Comparison of ENCODE assay signal across 1 cellular context in the genomic region with DNA sequence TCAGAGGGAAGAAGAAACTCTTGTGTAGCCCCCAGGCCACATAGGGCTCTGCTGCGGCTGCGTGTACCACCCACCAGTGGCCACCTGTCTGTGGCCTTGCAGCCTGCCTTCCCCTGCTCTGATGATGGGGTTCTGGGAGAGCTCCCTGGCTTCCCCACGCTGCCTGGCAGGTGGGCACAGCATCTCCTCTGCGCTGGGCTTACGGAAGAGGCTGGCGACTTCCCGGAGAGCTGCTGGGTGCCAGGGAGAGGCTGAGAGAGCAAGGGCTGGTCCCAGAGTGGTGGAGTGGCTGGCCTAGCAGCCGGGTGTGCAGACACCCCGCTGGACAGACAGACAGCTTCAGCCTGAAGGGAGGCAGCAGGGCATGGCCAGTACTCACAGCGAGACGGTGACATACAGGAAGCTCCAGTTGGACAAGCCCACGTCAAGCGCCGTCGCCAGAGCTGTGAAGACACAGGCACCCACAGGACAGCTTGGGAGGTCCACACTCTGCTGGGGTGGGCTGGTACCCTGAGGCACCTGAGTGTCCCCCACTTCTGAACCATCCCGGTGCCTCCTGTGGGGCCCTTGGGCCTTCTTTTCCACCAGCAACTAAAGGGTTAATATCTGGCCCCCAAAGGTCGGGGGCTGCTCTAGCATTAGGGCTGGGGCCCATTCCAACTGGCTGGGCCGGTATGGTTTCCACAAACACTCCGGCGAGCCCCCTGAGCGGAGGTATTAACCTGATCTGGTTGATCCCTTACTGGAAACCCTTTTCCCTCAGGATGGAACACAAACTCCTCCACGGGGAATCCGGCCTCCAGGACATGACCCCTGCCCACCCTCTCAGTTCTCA.
TF ChIP-seq lines count a peak whose summit lies in the region.

No MANE protein-coding gene starts in this region.

TF ChIP-seq in HepG2, 621 proteins besides CTCF, POLR2A, EP300 and RAD21 (continues in another document):
- TF ChIP-seq AGO2 (optimal IDR thresholded peaks at IDR 0.05; ENCODE audit: low read depth, low read length) = peak; percentile 91
- TF ChIP-seq, protein P1, sequence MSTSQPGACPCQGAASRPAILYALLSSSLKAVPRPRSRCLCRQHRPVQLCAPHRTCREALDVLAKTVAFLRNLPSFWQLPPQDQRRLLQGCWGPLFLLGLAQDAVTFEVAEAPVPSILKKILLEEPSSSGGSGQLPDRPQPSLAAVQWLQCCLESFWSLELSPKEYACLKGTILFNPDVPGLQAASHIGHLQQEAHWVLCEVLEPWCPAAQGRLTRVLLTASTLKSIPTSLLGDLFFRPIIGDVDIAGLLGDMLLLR (CRISPR knock-in tag; IDR thresholded peaks at IDR 0.05) = 0 out of 2 replicates have a peak, but pooled peaks have one; percentile 62
- TF ChIP-seq, protein P2, sequence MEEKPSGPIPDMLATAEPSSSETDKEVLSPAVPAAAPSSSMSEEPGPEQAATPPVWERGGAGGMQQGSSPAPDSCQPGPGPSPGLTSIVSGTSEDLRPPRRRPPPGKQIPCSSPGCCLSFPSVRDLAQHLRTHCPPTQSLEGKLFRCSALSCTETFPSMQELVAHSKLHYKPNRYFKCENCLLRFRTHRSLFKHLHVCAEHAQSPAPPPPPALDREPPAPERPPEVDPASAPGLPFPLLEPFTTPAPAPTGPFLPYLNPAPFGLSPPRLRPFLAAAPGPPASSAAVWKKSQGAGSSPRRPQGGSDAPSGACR (CRISPR knock-in tag; IDR thresholded peaks at IDR 0.05) = no peak
- TF ChIP-seq ZNF335 (CRISPR knock-in tag; IDR thresholded peaks at IDR 0.05) = no peak
- TF ChIP-seq, protein P3, sequence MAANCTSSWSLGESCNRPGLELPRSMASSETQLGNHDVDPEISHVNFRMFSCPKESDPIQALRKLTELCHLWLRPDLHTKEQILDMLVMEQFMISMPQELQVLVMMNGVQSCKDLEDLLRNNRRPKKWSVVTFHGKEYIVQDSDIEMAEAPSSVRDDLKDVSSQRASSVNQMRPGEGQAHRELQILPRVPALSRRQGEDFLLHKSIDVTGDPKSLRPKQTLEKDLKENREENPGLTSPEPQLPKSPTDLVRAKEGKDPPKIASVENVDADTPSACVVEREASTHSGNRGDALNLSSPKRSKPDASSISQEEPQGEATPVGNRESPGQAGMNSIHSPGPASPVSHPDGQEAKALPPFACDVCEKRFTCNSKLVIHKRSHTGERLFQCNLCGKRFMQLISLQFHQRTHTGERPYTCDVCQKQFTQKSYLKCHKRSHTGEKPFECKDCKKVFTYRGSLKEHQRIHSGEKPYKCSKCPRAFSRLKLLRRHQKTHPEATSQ (CRISPR knock-in tag; IDR thresholded peaks at IDR 0.05; ENCODE audit: borderline replicate concordance) = no peak
- TF ChIP-seq SIN3A (IDR thresholded peaks at IDR 0.05; ENCODE audit: borderline replicate concordance, low read depth, low read length) = no peak
- TF ChIP-seq, protein P4, sequence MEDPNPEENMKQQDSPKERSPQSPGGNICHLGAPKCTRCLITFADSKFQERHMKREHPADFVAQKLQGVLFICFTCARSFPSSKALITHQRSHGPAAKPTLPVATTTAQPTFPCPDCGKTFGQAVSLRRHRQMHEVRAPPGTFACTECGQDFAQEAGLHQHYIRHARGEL (CRISPR knock-in tag; IDR thresholded peaks at IDR 0.05) = 0 out of 2 replicates have a peak, but pooled peaks have one; percentile 42
- no peak for TF ChIP-seq ZNF782 (CRISPR knock-in tag; IDR thresholded peaks at IDR 0.05; ENCODE audit: borderline replicate concordance)
- no peak for TF ChIP-seq FOXP1 (IDR thresholded peaks at IDR 0.05)
- no peak for TF ChIP-seq FOXP1 (CRISPR knock-in tag; IDR thresholded peaks at IDR 0.05)
- no peak for TF ChIP-seq ZNF33A (CRISPR knock-in tag; IDR thresholded peaks at IDR 0.05; ENCODE audit: borderline replicate concordance)
- no peak for TF ChIP-seq HOXA5 (CRISPR knock-in tag; IDR thresholded peaks at IDR 0.05)
- TF ChIP-seq ZNF317 (CRISPR knock-in tag; IDR thresholded peaks at IDR 0.05) = no peak
- TF ChIP-seq ZMYM3 (CRISPR knock-in tag; IDR thresholded peaks at IDR 0.05) = no peak
- TF ChIP-seq, protein P5, sequence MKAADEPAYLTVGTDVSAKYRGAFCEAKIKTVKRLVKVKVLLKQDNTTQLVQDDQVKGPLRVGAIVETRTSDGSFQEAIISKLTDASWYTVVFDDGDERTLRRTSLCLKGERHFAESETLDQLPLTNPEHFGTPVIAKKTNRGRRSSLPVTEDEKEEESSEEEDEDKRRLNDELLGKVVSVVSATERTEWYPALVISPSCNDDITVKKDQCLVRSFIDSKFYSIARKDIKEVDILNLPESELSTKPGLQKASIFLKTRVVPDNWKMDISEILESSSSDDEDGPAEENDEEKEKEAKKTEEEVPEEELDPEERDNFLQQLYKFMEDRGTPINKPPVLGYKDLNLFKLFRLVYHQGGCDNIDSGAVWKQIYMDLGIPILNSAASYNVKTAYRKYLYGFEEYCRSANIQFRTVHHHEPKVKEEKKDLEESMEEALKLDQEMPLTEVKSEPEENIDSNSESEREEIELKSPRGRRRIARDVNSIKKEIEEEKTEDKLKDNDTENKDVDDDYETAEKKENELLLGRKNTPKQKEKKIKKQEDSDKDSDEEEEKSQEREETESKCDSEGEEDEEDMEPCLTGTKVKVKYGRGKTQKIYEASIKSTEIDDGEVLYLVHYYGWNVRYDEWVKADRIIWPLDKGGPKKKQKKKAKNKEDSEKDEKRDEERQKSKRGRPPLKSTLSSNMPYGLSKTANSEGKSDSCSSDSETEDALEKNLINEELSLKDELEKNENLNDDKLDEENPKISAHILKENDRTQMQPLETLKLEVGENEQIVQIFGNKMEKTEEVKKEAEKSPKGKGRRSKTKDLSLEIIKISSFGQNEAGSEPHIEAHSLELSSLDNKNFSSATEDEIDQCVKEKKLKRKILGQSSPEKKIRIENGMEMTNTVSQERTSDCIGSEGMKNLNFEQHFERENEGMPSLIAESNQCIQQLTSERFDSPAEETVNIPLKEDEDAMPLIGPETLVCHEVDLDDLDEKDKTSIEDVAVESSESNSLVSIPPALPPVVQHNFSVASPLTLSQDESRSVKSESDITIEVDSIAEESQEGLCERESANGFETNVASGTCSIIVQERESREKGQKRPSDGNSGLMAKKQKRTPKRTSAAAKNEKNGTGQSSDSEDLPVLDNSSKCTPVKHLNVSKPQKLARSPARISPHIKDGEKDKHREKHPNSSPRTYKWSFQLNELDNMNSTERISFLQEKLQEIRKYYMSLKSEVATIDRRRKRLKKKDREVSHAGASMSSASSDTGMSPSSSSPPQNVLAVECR (CRISPR knock-in tag; IDR thresholded peaks at IDR 0.05; ENCODE audit: borderline replicate concordance) = no peak
- no peak for TF ChIP-seq ZNF549 (CRISPR knock-in tag; IDR thresholded peaks at IDR 0.05)
- TF ChIP-seq ZBTB38 (CRISPR knock-in tag; IDR thresholded peaks at IDR 0.05) = no peak
- no peak for TF ChIP-seq SALL2 (CRISPR knock-in tag; IDR thresholded peaks at IDR 0.05)
- TF ChIP-seq XBP1 (CRISPR knock-in tag; IDR thresholded peaks at IDR 0.05) = no peak
- TF ChIP-seq HHEX (CRISPR knock-in tag; IDR thresholded peaks at IDR 0.05) = no peak
- TF ChIP-seq KLF12 (CRISPR knock-in tag; IDR thresholded peaks at IDR 0.05; ENCODE audit: borderline replicate concordance) = no peak
- TF ChIP-seq, protein P6, sequence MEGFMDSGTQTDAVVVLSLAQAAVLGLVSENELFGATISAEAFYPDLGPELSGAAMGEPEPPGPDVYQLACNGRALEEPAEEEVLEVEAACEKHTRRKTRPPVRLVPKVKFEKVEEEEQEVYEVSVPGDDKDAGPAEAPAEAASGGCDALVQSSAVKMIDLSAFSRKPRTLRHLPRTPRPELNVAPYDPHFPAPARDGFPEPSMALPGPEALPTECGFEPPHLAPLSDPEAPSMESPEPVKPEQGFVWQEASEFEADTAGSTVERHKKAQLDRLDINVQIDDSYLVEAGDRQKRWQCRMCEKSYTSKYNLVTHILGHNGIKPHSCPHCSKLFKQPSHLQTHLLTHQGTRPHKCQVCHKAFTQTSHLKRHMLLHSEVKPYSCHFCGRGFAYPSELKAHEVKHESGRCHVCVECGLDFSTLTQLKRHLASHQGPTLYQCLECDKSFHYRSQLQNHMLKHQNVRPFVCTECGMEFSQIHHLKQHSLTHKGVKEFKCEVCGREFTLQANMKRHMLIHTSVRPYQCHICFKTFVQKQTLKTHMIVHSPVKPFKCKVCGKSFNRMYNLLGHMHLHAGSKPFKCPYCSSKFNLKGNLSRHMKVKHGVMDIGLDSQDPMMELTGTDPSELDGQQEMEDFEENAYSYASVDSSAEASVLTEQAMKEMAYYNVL (CRISPR knock-in tag; IDR thresholded peaks at IDR 0.05; ENCODE audit: borderline replicate concordance) = 0 out of 2 replicates have a peak, but pooled peaks have one; percentile 30
- TF ChIP-seq BCL6 (CRISPR knock-in tag; IDR thresholded peaks at IDR 0.05) = no peak
- TF ChIP-seq, protein P7, sequence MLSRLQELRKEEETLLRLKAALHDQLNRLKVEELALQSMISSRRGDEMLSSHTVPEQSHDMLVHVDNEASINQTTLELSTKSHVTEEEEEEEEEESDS (CRISPR knock-in tag; IDR thresholded peaks at IDR 0.05; ENCODE audit: borderline replicate concordance) = no peak
- no peak for TF ChIP-seq PITX1 (CRISPR knock-in tag; IDR thresholded peaks at IDR 0.05)
- TF ChIP-seq MEF2D (CRISPR knock-in tag; IDR thresholded peaks at IDR 0.05) = no peak
- TF ChIP-seq MIXL1 (CRISPR knock-in tag; IDR thresholded peaks at IDR 0.05) = no peak
- peak; percentile 91 for TF ChIP-seq ZNF652 (CRISPR knock-in tag; IDR thresholded peaks at IDR 0.05; ENCODE audit: borderline replicate concordance, low read depth)
- TF ChIP-seq HNRNPH1 (optimal IDR thresholded peaks at IDR 0.05; ENCODE audit: low read depth, low read length) = peak; percentile 13
- no peak for TF ChIP-seq TEAD3 (CRISPR knock-in tag; optimal IDR thresholded peaks at IDR 0.05; ENCODE audit: borderline replicate concordance)
- TF ChIP-seq BRCA1 (CRISPR knock-in tag; IDR thresholded peaks at IDR 0.05) = no peak
- TF ChIP-seq TCF7 (IDR thresholded peaks at IDR 0.05; ENCODE audit: low read depth) = no peak
- no peak for TF ChIP-seq FOXC1 (CRISPR knock-in tag; IDR thresholded peaks at IDR 0.05; ENCODE audit: borderline replicate concordance)
- TF ChIP-seq, protein P8, sequence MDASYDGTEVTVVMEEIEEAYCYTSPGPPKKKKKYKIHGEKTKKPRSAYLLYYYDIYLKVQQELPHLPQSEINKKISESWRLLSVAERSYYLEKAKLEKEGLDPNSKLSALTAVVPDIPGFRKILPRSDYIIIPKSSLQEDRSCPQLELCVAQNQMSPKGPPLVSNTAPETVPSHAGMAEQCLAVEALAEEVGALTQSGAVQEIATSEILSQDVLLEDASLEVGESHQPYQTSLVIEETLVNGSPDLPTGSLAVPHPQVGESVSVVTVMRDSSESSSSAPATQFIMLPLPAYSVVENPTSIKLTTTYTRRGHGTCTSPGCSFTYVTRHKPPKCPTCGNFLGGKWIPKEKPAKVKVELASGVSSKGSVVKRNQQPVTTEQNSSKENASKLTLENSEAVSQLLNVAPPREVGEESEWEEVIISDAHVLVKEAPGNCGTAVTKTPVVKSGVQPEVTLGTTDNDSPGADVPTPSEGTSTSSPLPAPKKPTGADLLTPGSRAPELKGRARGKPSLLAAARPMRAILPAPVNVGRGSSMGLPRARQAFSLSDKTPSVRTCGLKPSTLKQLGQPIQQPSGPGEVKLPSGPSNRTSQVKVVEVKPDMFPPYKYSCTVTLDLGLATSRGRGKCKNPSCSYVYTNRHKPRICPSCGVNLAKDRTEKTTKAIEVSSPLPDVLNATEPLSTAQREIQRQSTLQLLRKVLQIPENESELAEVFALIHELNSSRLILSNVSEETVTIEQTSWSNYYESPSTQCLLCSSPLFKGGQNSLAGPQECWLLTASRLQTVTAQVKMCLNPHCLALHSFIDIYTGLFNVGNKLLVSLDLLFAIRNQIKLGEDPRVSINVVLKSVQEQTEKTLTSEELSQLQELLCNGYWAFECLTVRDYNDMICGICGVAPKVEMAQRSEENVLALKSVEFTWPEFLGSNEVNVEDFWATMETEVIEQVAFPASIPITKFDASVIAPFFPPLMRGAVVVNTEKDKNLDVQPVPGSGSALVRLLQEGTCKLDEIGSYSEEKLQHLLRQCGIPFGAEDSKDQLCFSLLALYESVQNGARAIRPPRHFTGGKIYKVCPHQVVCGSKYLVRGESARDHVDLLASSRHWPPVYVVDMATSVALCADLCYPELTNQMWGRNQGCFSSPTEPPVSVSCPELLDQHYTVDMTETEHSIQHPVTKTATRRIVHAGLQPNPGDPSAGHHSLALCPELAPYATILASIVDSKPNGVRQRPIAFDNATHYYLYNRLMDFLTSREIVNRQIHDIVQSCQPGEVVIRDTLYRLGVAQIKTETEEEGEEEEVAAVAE (CRISPR knock-in tag; IDR thresholded peaks at IDR 0.05; ENCODE audit: borderline replicate concordance) = no peak
- TF ChIP-seq, protein P9, sequence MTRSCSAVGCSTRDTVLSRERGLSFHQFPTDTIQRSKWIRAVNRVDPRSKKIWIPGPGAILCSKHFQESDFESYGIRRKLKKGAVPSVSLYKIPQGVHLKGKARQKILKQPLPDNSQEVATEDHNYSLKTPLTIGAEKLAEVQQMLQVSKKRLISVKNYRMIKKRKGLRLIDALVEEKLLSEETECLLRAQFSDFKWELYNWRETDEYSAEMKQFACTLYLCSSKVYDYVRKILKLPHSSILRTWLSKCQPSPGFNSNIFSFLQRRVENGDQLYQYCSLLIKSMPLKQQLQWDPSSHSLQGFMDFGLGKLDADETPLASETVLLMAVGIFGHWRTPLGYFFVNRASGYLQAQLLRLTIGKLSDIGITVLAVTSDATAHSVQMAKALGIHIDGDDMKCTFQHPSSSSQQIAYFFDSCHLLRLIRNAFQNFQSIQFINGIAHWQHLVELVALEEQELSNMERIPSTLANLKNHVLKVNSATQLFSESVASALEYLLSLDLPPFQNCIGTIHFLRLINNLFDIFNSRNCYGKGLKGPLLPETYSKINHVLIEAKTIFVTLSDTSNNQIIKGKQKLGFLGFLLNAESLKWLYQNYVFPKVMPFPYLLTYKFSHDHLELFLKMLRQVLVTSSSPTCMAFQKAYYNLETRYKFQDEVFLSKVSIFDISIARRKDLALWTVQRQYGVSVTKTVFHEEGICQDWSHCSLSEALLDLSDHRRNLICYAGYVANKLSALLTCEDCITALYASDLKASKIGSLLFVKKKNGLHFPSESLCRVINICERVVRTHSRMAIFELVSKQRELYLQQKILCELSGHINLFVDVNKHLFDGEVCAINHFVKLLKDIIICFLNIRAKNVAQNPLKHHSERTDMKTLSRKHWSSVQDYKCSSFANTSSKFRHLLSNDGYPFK (CRISPR knock-in tag; IDR thresholded peaks at IDR 0.05; ENCODE audit: borderline replicate concordance) = 0 out of 2 replicates have a peak, but pooled peaks have one; percentile 22
- no peak for TF ChIP-seq TBL1XR1 (IDR thresholded peaks at IDR 0.05; ENCODE audit: borderline replicate concordance, low read length, partially characterized antibody)
- TF ChIP-seq, protein P10, sequence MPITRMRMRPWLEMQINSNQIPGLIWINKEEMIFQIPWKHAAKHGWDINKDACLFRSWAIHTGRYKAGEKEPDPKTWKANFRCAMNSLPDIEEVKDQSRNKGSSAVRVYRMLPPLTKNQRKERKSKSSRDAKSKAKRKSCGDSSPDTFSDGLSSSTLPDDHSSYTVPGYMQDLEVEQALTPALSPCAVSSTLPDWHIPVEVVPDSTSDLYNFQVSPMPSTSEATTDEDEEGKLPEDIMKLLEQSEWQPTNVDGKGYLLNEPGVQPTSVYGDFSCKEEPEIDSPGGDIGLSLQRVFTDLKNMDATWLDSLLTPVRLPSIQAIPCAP (CRISPR knock-in tag; IDR thresholded peaks at IDR 0.05; ENCODE audit: low read depth) = no peak
- TF ChIP-seq, protein P11, sequence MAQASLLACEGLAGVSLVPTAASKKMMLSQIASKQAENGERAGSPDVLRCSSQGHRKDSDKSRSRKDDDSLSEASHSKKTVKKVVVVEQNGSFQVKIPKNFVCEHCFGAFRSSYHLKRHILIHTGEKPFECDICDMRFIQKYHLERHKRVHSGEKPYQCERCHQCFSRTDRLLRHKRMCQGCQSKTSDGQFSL (CRISPR knock-in tag; IDR thresholded peaks at IDR 0.05) = no peak
- TF ChIP-seq ZFX (CRISPR knock-in tag; IDR thresholded peaks at IDR 0.05; ENCODE audit: low read depth) = no peak
- TF ChIP-seq ZNF816 (CRISPR knock-in tag; IDR thresholded peaks at IDR 0.05; ENCODE audit: borderline replicate concordance) = no peak
- no peak for TF ChIP-seq ZBTB7B (CRISPR knock-in tag; IDR thresholded peaks at IDR 0.05)
- peak; percentile 63; the same call in 1 of the 2 replicates for TF ChIP-seq HIVEP1 (CRISPR knock-in tag; IDR thresholded peaks at IDR 0.05)
